Comparison of ENCODE assay signal across 1 cellular context in genomic region chr6:30541515-30542403, GRCh38.
A peak's percentile ranks its signal among the peaks of the same experiment; 100 is the strongest.
TF ChIP-seq lines count a peak whose summit lies in the region.

No MANE protein-coding gene starts in this region.

TF ChIP-seq in K562, 482 proteins besides CTCF, POLR2A, EP300 and RAD21 (continued from another document and continues in another):
- TF ChIP-seq STAT6 (CRISPR knock-in tag; IDR thresholded peaks at IDR 0.05) (peak; percentile 68; the same call in 1 of the 2 replicates), HDAC3 (IDR thresholded peaks at IDR 0.05; ENCODE audit: borderline replicate concordance, partially characterized antibody) (peak; percentile 31), NCOR1 (IDR thresholded peaks at IDR 0.05) (no peak), NONO (IDR thresholded peaks at IDR 0.05; ENCODE audit: low read depth in 2 of 2, low read length in 1 of 2) (0 out of 4 replicates have a peak, but pooled peaks of 1 of the 2 experiments have one; percentile 72), ZNF717 (CRISPR knock-in tag; IDR thresholded peaks at IDR 0.05) (no peak), RFX1 (IDR thresholded peaks at IDR 0.05) (no peak), HNRNPL (IDR thresholded peaks at IDR 0.05; ENCODE audit: low read depth, low read length) (no peak), SAFB2 (IDR thresholded peaks at IDR 0.05; ENCODE audit: borderline replicate concordance, low read depth, low read length, severe bottlenecking) (no peak), PRPF4 (IDR thresholded peaks at IDR 0.05; ENCODE audit: insufficient read depth, low read depth, low read length, poor library complexity, severe bottlenecking) (no peak), MECOM (CRISPR knock-in tag; IDR thresholded peaks at IDR 0.05) (no peak), HDAC6 (IDR thresholded peaks at IDR 0.05; ENCODE audit: low read depth, low read length) (no peak), PHB (CRISPR knock-in tag; IDR thresholded peaks at IDR 0.05) (no peak), ADNP (tag; IDR thresholded peaks at IDR 0.05) (no peak), TAF15 (IDR thresholded peaks at IDR 0.05; ENCODE audit: low read depth, low read length) (no peak), BRF2 (IDR thresholded peaks at IDR 0.05; ENCODE audit: borderline replicate concordance, insufficient read depth, insufficient read length) (no peak), MLX (CRISPR knock-in tag; conservative IDR thresholded peaks at IDR 0.05) (no peak), TCF3 (CRISPR knock-in tag; IDR thresholded peaks at IDR 0.05) (no peak), ZNF384 (IDR thresholded peaks at IDR 0.05; ENCODE audit: low read depth, low read length) (no peak), HOXB6 (CRISPR knock-in tag; IDR thresholded peaks at IDR 0.05; ENCODE audit: borderline replicate concordance) (no peak), HNRNPH1 (optimal IDR thresholded peaks at IDR 0.05; ENCODE audit: low read depth, low read length) (no peak), PATZ1 (CRISPR knock-in tag; IDR thresholded peaks at IDR 0.05; ENCODE audit: borderline replicate concordance) (no peak), KAT7 (CRISPR knock-in tag; IDR thresholded peaks at IDR 0.05; ENCODE audit: borderline replicate concordance) (no peak), FOXA1 (IDR thresholded peaks at IDR 0.05; ENCODE audit: borderline replicate concordance) (no peak), STAG1 (CRISPR knock-in tag; IDR thresholded peaks at IDR 0.05; ENCODE audit: borderline replicate concordance) (peak; percentile 41; the same call in 1 of the 2 replicates), ZNF398 (CRISPR knock-in tag; IDR thresholded peaks at IDR 0.05) (no peak), NR2F6 (CRISPR knock-in tag; IDR thresholded peaks at IDR 0.05) (no peak), KDM2B (CRISPR knock-in tag; IDR thresholded peaks at IDR 0.05) (no peak), SAFB (IDR thresholded peaks at IDR 0.05; ENCODE audit: borderline replicate concordance, low read depth, low read length) (no peak), ESRRA (IDR thresholded peaks at IDR 0.05; ENCODE audit: borderline replicate concordance, low read depth) (no peak), ZNF57 (CRISPR knock-in tag; IDR thresholded peaks at IDR 0.05) (no peak), TARDBP (IDR thresholded peaks at IDR 0.05) (no peak), ZNF239 (CRISPR knock-in tag; IDR thresholded peaks at IDR 0.05) (no peak), GTF2E2 (tag; IDR thresholded peaks at IDR 0.05) (no peak), NUFIP1 (IDR thresholded peaks at IDR 0.05; ENCODE audit: partially characterized antibody) (no peak), SRSF3 (IDR thresholded peaks at IDR 0.05; ENCODE audit: insufficient read depth, low read length) (no peak), DIDO1 (tag; IDR thresholded peaks at IDR 0.05; ENCODE audit: low read depth) (no peak), KDM1A (IDR thresholded peaks at IDR 0.05) (no peak), ZFP36 (IDR thresholded peaks at IDR 0.05; ENCODE audit: low read depth, low read length, partially characterized antibody) (no peak), RAD51 (IDR thresholded peaks at IDR 0.05; ENCODE audit: borderline replicate concordance, low read depth) (no peak)
- TF ChIP-seq, protein P1, sequence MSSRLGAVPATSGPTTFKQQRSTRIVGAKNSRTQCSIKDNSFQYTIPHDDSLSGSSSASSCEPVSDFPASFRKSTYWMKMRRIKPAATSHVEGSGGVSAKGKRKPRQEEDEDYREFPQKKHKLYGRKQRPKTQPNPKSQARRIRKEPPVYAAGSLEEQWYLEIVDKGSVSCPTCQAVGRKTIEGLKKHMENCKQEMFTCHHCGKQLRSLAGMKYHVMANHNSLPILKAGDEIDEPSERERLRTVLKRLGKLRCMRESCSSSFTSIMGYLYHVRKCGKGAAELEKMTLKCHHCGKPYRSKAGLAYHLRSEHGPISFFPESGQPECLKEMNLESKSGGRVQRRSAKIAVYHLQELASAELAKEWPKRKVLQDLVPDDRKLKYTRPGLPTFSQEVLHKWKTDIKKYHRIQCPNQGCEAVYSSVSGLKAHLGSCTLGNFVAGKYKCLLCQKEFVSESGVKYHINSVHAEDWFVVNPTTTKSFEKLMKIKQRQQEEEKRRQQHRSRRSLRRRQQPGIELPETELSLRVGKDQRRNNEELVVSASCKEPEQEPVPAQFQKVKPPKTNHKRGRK (tag; IDR thresholded peaks at IDR 0.05), result no peak
- TF ChIP-seq, protein P2, sequence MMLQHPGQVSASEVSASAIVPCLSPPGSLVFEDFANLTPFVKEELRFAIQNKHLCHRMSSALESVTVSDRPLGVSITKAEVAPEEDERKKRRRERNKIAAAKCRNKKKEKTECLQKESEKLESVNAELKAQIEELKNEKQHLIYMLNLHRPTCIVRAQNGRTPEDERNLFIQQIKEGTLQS (IDR thresholded peaks at IDR 0.05), result no peak
- TF ChIP-seq, protein P2 (CRISPR knock-in tag; conservative IDR thresholded peaks at IDR 0.05), result no peak
- TF ChIP-seq, protein P3, sequence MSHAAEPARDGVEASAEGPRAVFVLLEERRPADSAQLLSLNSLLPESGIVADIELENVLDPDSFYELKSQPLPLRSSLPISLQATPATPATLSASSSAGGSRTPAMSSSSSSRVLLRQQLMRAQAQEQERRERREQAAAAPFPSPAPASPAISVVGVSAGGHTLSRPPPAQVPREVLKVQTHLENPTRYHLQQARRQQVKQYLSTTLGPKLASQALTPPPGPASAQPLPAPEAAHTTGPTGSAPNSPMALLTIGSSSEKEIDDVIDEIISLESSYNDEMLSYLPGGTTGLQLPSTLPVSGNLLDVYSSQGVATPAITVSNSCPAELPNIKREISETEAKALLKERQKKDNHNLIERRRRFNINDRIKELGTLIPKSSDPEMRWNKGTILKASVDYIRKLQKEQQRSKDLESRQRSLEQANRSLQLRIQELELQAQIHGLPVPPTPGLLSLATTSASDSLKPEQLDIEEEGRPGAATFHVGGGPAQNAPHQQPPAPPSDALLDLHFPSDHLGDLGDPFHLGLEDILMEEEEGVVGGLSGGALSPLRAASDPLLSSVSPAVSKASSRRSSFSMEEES (CRISPR knock-in tag; IDR thresholded peaks at IDR 0.05), result no peak
- TF ChIP-seq, protein P4, sequence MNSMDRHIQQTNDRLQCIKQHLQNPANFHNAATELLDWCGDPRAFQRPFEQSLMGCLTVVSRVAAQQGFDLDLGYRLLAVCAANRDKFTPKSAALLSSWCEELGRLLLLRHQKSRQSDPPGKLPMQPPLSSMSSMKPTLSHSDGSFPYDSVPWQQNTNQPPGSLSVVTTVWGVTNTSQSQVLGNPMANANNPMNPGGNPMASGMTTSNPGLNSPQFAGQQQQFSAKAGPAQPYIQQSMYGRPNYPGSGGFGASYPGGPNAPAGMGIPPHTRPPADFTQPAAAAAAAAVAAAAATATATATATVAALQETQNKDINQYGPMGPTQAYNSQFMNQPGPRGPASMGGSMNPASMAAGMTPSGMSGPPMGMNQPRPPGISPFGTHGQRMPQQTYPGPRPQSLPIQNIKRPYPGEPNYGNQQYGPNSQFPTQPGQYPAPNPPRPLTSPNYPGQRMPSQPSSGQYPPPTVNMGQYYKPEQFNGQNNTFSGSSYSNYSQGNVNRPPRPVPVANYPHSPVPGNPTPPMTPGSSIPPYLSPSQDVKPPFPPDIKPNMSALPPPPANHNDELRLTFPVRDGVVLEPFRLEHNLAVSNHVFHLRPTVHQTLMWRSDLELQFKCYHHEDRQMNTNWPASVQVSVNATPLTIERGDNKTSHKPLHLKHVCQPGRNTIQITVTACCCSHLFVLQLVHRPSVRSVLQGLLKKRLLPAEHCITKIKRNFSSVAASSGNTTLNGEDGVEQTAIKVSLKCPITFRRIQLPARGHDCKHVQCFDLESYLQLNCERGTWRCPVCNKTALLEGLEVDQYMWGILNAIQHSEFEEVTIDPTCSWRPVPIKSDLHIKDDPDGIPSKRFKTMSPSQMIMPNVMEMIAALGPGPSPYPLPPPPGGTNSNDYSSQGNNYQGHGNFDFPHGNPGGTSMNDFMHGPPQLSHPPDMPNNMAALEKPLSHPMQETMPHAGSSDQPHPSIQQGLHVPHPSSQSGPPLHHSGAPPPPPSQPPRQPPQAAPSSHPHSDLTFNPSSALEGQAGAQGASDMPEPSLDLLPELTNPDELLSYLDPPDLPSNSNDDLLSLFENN (IDR thresholded peaks at IDR 0.05; ENCODE audit: low read depth in 2 of 2, low read length in 2 of 2), result 0 out of 4 replicates have a peak, but pooled peaks of 1 of the 2 experiments have one; percentile 29
- TF ChIP-seq, protein P5, sequence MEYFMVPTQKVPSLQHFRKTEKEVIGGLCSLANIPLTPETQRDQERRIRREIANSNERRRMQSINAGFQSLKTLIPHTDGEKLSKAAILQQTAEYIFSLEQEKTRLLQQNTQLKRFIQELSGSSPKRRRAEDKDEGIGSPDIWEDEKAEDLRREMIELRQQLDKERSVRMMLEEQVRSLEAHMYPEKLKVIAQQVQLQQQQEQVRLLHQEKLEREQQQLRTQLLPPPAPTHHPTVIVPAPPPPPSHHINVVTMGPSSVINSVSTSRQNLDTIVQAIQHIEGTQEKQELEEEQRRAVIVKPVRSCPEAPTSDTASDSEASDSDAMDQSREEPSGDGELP (CRISPR knock-in tag; IDR thresholded peaks at IDR 0.05; ENCODE audit: borderline replicate concordance), result peak; percentile 86
- TF ChIP-seq, protein P6, sequence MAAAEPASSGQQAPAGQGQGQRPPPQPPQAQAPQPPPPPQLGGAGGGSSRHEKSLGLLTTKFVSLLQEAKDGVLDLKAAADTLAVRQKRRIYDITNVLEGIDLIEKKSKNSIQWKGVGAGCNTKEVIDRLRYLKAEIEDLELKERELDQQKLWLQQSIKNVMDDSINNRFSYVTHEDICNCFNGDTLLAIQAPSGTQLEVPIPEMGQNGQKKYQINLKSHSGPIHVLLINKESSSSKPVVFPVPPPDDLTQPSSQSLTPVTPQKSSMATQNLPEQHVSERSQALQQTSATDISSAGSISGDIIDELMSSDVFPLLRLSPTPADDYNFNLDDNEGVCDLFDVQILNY (CRISPR knock-in tag; IDR thresholded peaks at IDR 0.05), result no peak
